ENCODE assay signal across 19 cellular contexts in the genomic region with DNA sequence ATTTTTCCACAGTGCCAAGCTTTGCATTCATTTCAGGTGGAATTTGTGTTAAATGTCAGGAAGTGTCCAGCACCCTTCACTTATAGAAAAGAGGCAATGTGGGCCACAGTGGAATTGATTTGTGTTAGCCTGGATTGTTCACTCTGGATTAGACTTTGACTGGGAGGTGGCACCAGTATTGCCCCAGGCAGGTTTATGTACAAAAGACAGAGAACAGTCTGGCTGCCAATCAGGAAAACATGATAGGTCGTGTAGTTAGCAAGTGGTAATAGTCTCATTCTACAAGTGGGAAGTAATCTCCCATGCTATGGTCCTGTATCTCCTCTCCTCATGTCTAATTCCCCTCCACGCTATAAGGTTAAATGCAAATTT. TPM values are rescaled to one million over a fixed set of nuclear protein-coding genes. Genes with fewer than 3 reads are reported as not detected.
A peak's percentile ranks its signal among the peaks of the same experiment; 100 is the strongest.
DNase-seq lines count a peak whose midpoint lies in the region; ATAC-seq and TF ChIP-seq lines count a peak whose summit lies in the region.
"Had no signal": no experiment of that assay in that cellular context is flagged by ENCODE, and none has a peak within 500 bp of the region (broad histone marks: within the 10 kb centered on the region; RNA-seq: fewer than 3 reads in every experiment).

No MANE protein-coding gene starts in this region.

- no peaks in the 10 kb centered on the region for H4K20me1 ChIP-seq in Loucy (ENCODE audit: insufficient read depth, low read length, poor library complexity, severe bottlenecking)

- TF ChIP-seq POLR2A in erythroblast (IDR thresholded peaks at IDR 0.05; ENCODE audit: low read length) = no peak
- TF ChIP-seq POLR2A in body of pancreas (IDR thresholded peaks at IDR 0.05) = no peak

- no peaks in the 10 kb centered on the region for H3K27me3 Mint-ChIP-seq in Calu3 (ENCODE audit: unreplicated experiment)

- H3K4me1 Mint-ChIP-seq in Calu3 (ENCODE audit: low read depth, unreplicated experiment) = peaks cover 26% of the 10 kb centered on the region

- H3K4me3 ChIP-seq in Loucy (ENCODE audit: low read length, poor library complexity, severe bottlenecking) (no peak overlapping the region), body of pancreas (no peak overlapping the region)
- H3K4me3 ChIP-seq: PC-9 had no signal

- H3K9me3 ChIP-seq in Loucy (ENCODE audit: insufficient read depth, low read depth, low read length) (no peaks in the 10 kb centered on the region), body of pancreas (no peaks in the 10 kb centered on the region)
- H3K9me3 ChIP-seq: Caco-2 had no signal

- no peaks in the 10 kb centered on the region for H3K9me3 Mint-ChIP-seq in Calu3 (ENCODE audit: low read depth, unreplicated experiment)

- peaks cover 10% of the 10 kb centered on the region; the same call in 1 of the 2 replicates for H3K36me3 ChIP-seq in Loucy (ENCODE audit: insufficient read depth, low read length)
- no peaks in the 10 kb centered on the region for H3K36me3 ChIP-seq in body of pancreas (replicated peaks in 1 of 2; ENCODE audit: insufficient read depth in 1 of 2, low read depth in 2 of 2)

- CTCF ChIA-PET in Calu3 (lab: Charles Lee) = interaction anchor here (0.6 to 1.4 kb wide), 7 partner anchors 16 to 1725 kb away, joined by 3 to 5 read pairs (median 3); no protein-coding TSS in a partner anchor

- no peaks in the 10 kb centered on the region for H3K36me3 Mint-ChIP-seq in Calu3 (ENCODE audit: insufficient read depth, unreplicated experiment)

- no peaks in the 10 kb centered on the region for H3K27me3 ChIP-seq in Loucy (ENCODE audit: insufficient read depth, low read length, poor library complexity, severe bottlenecking)
- no peaks in the 10 kb centered on the region for H3K27me3 ChIP-seq in body of pancreas

- no TSS peak for BruUV-seq in Calu3 (replicated peaks; lab: Mats Ljungman, UMichigan)

- H2AFZ ChIP-seq in Loucy (ENCODE audit: low read length) = no peak overlapping the region
- H2AFZ ChIP-seq: PC-9 had no signal

- peak overlapping the region; percentile 40 for H3K4me2 ChIP-seq in Loucy (ENCODE audit: low read depth, low read length, poor library complexity, severe bottlenecking)
- H3K4me2 ChIP-seq: PC-9 had no signal

- no peak overlapping the region for H3K9ac ChIP-seq in Loucy (ENCODE audit: low read depth, low read length, poor library complexity, severe bottlenecking)

- WGBS in body of pancreas, 2 donors = 47 to 67% methylated on average over 2 of the region's 2 CpGs

- DNase-seq in Calu3 (peak; percentile 44), erythroblast (lab: John Stamatoyannopoulos, UW) (peak; percentile 24 to 35), mucosa of gallbladder (ENCODE audit: low spot score) (peak; percentile 67), Kasumi-1 (lab: John Stamatoyannopoulos, UW) (no peak), NCI-H69 (lab: John Stamatoyannopoulos, UW) (no peak), body of pancreas (no peak)
- DNase-seq: Caco-2; DMS53; GOT3; NCI-H146; NCI-H2081 treated with DMSO at 0.1 percent for 48 hours; NCI-H345; NCI-H526 treated with DMSO at 0.1 percent for 48 hours; NK-92 treated with Interleukin-12 subunit alpha and Interleukin-12 subunit beta, amount 100 ng/mL, for 24 hours; PC-9 had no signal

- H3K4me3 Mint-ChIP-seq in Calu3 (ENCODE audit: low read depth, unreplicated experiment) = peak overlapping the region; percentile 3

- no peaks in the 10 kb centered on the region for H3K9me2 ChIP-seq in Loucy (replicated peaks; ENCODE audit: low read depth, low read length)

- no peak for ATAC-seq in HG03280 (IDR thresholded peaks at IDR 0.05; ENCODE audit: unreplicated experiment)
- no peak for ATAC-seq in body of pancreas
- ATAC-seq: Right ventricle myocardium inferior, SK-N-SH treated with all-trans-retinoic acid at 6 μM for 48 hours had no signal

- H3K79me2 ChIP-seq in Loucy (ENCODE audit: insufficient read depth, low read length) = peaks cover 37% of the 10 kb centered on the region

- peaks cover 32% of the 10 kb centered on the region for H3K4me1 ChIP-seq in Loucy (ENCODE audit: insufficient read depth, low read length, poor library complexity, severe bottlenecking)
- H3K4me1 ChIP-seq in body of pancreas = peaks cover 4% of the 10 kb centered on the region
- H3K4me1 ChIP-seq: Caco-2 had no signal

- H3K27ac ChIP-seq in body of pancreas = no peak overlapping the region
- H3K27ac ChIP-seq: PC-9 had no signal

- TF ChIP-seq CTCF in Calu3 (IDR thresholded peaks at IDR 0.05; ENCODE audit: unreplicated experiment) (no peak), Loucy (conservative IDR thresholded peaks at IDR 0.05; ENCODE audit: low read length) (no peak), body of pancreas (IDR thresholded peaks at IDR 0.05) (no peak)

- peaks cover 3% of the 10 kb centered on the region; the same call in 1 of the 2 replicates for H3F3A ChIP-seq in Loucy (ENCODE audit: low read depth)

- H3K27ac Mint-ChIP-seq in Calu3 (ENCODE audit: unreplicated experiment) = peak overlapping the region; percentile 72

- intact Hi-C loops in Calu3 (cut with micrococcal nuclease; ENCODE audit: unreplicated experiment) = loop anchor here (5.0 kb wide), 1 partner anchor 73 kb away; no protein-coding TSS in a partner anchor
- intact Hi-C loops in body of pancreas (cut with DNase I) = no loop called here

RNA-seq across cellular contexts. Expression of gene RAB27B, which starts 45.6 kb away (rescaled TPM):
- total RNA-seq in Calu3 (2022) (38.3 and 60.6 TPM in 2 replicates), mucosa of gallbladder (16.6 TPM), body of pancreas (10 to 100 TPM in 1 of 2 donors, under 1 TPM in 1; 0.66 to 10.1 TPM)

Comparison
In these comparisons a context has a peak if more than half of its experiments do, and no peak if none do; other contexts are left out.
1. DNase-seq: peak in Calu3 (single experiment), erythroblast (2 of 2) and mucosa of gallbladder (single experiment); none in Kasumi-1 (0 of 2), NCI-H69 (single experiment) and body of pancreas (0 of 4).